Comparison of ENCODE assay signal across 8 cellular contexts in the genomic region with DNA sequence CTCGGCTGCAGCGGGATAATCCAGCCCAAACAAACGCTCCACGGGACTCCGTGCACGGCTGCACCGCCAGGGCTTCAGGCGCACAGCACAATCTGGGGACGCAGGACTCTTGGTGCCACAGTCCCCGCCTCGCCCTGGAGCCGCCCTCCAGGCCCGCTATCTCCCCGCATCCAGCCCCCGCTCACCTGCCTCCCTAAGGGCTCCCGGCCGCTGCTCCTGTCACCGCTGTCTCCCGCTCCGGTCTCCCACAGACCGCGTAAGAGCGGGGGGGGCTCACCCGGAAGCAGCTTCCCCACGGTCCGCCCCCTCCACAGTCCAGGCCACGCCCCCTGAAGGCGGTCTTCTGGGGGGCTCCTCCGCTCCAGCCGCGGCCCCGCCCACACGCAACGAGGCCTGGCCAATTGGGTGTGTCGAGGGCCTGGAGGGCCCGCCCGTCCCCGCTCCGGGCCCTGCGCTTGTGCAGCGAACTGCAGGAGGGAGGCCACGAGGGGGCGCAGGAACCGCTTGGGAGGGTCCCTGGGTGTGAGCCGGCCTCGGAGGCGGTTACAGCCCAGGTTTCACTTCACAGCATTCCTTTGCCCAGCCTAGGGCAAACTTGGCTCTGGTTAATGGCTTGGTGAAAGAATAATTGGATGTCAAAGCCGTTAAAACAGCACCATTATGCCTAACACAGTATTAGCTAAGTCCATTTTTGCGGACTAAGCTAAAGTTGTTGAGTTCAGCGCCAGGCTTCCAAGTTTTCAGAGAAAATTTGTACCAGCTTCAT. TPM values are rescaled to one million over a fixed set of nuclear protein-coding genes. Genes with fewer than 3 reads are reported as not detected.
A peak's percentile ranks its signal among the peaks of the same experiment; 100 is the strongest.
DNase-seq lines count a peak whose midpoint lies in the region; ATAC-seq, FAIRE-seq and TF ChIP-seq lines count a peak whose summit lies in the region.

Gene ALAD (minus strand): TSS at position 258 of the 766 bp plus-strand sequence. CDS start 7,725 bp downstream, outside the sequence.

- peak within 1 kb of the TSS; percentile 62 for H3K27ac Mint-ChIP-seq in activated T-helper 2 cell treated with anti-CD3 and anti-CD28 coated beads, Interferon-gamma antibody, Interleukin-2, Interleukin-4, amounts not matched to agents 10 μg/mL and 5 μg/mL and 100 μg/mL, durations not matched to agents 14 hours and 24 hours and 36 hours
- peak within 1 kb of the TSS; percentile 62 to 95 (median 85) for H3K27ac Mint-ChIP-seq in nephron
- H3K27ac Mint-ChIP-seq in stimulated activated naive CD8-positive, alpha-beta T cell treated with anti-CD3 and anti-CD28 coated beads, Interleukin-15, Interleukin-2, amounts not matched to agents 100 ng/mL and 50 ng/mL, for 24 hours = peak within 1 kb of the TSS; percentile 67

- H3K4me3 ChIP-seq in RWPE2 (ENCODE audit: severe bottlenecking) = peak within 1 kb of the TSS; percentile 65

- H3K9me3 ChIP-seq in ES-I3 (ENCODE audit: control insufficient read depth, insufficient read depth, low read length) (no peaks in the 10 kb centered on the region; the same call in 1 of the 2 replicates), RWPE2 (ENCODE audit: severe bottlenecking) (no peaks in the 10 kb centered on the region)

- H3K36me3 ChIP-seq in ES-I3 (ENCODE audit: insufficient read depth, low read length) (no peaks in the 10 kb centered on the region), RWPE2 (ENCODE audit: low read depth) (no peaks in the 10 kb centered on the region)

- H3K27me3 Mint-ChIP-seq in activated T-helper 2 cell treated with anti-CD3 and anti-CD28 coated beads, Interferon-gamma antibody, Interleukin-2, Interleukin-4, amounts not matched to agents 10 μg/mL and 5 μg/mL and 100 μg/mL, durations not matched to agents 14 hours and 24 hours and 36 hours (ENCODE audit: low read depth) = no peaks in the 10 kb centered on the region
- no peaks in the 10 kb centered on the region for H3K27me3 Mint-ChIP-seq in nephron (ENCODE audit: low read depth)
- H3K27me3 Mint-ChIP-seq in stimulated activated naive CD8-positive, alpha-beta T cell treated with anti-CD3 and anti-CD28 coated beads, Interleukin-15, Interleukin-2, amounts not matched to agents 100 ng/mL and 50 ng/mL, for 24 hours = no peaks in the 10 kb centered on the region

- intact Hi-C loops in activated T-helper 2 cell treated with anti-CD3 and anti-CD28 coated beads, Interferon-gamma antibody, Interleukin-2, Interleukin-4, amounts not matched to agents 10 μg/mL and 5 μg/mL and 100 μg/mL, durations not matched to agents 14 hours and 24 hours and 36 hours (cut with micrococcal nuclease) = loop anchor here (1.0 to 2.0 kb wide), 10 partner anchors 9 to 257 kb away; partner anchors contain the start of genes C9orf43, FKBP15, POLE3 and SLC31A1

- DNase-seq in H54 (ENCODE audit: insufficient read length, low spot score) (peak; percentile 93), LoVo (ENCODE audit: low spot score) (peak; percentile 99), RWPE2 (ENCODE audit: low spot score) (peak; percentile 97), fibroblast of peridontal ligament (ENCODE audit: extremely low read depth) (peak; percentile 95)
- DNase-seq in activated T-helper 2 cell treated with anti-CD3 and anti-CD28 coated beads, Interferon-gamma antibody, Interleukin-2, Interleukin-4, amounts not matched to agents 10 μg/mL and 5 μg/mL and 100 μg/mL, durations not matched to agents 14 hours and 24 hours and 36 hours (ENCODE audit: low spot score) = peak; percentile 99

- no peaks in the 10 kb centered on the region for H3K4me1 ChIP-seq in ES-I3 (ENCODE audit: insufficient read depth, low read length)
- H3K4me1 ChIP-seq in RWPE2 (ENCODE audit: insufficient read depth, poor library complexity, severe bottlenecking) = no peaks in the 10 kb centered on the region

- peaks cover 20% of the 10 kb centered on the region for H3K4me1 Mint-ChIP-seq in activated T-helper 2 cell treated with anti-CD3 and anti-CD28 coated beads, Interferon-gamma antibody, Interleukin-2, Interleukin-4, amounts not matched to agents 10 μg/mL and 5 μg/mL and 100 μg/mL, durations not matched to agents 14 hours and 24 hours and 36 hours (ENCODE audit: low read depth)
- H3K4me1 Mint-ChIP-seq in nephron = peaks cover 21% of the 10 kb centered on the region
- H3K4me1 Mint-ChIP-seq in stimulated activated naive CD8-positive, alpha-beta T cell treated with anti-CD3 and anti-CD28 coated beads, Interleukin-15, Interleukin-2, amounts not matched to agents 100 ng/mL and 50 ng/mL, for 24 hours (ENCODE audit: low read depth) = peaks cover 20% of the 10 kb centered on the region

- no peak within 1 kb of the TSS for H3K27ac ChIP-seq in RWPE2 (ENCODE audit: poor library complexity, severe bottlenecking)

- H3K4me3 Mint-ChIP-seq in activated T-helper 2 cell treated with anti-CD3 and anti-CD28 coated beads, Interferon-gamma antibody, Interleukin-2, Interleukin-4, amounts not matched to agents 10 μg/mL and 5 μg/mL and 100 μg/mL, durations not matched to agents 14 hours and 24 hours and 36 hours (ENCODE audit: low read depth) = peak within 1 kb of the TSS; percentile 94
- peak within 1 kb of the TSS; percentile 94 to 96 (median 95) for H3K4me3 Mint-ChIP-seq in nephron
- peak within 1 kb of the TSS; percentile 92 for H3K4me3 Mint-ChIP-seq in stimulated activated naive CD8-positive, alpha-beta T cell treated with anti-CD3 and anti-CD28 coated beads, Interleukin-15, Interleukin-2, amounts not matched to agents 100 ng/mL and 50 ng/mL, for 24 hours

- no peaks in the 10 kb centered on the region for H3K9me3 Mint-ChIP-seq in activated T-helper 2 cell treated with anti-CD3 and anti-CD28 coated beads, Interferon-gamma antibody, Interleukin-2, Interleukin-4, amounts not matched to agents 10 μg/mL and 5 μg/mL and 100 μg/mL, durations not matched to agents 14 hours and 24 hours and 36 hours
- H3K9me3 Mint-ChIP-seq in nephron = no peaks in the 10 kb centered on the region
- H3K9me3 Mint-ChIP-seq in stimulated activated naive CD8-positive, alpha-beta T cell treated with anti-CD3 and anti-CD28 coated beads, Interleukin-15, Interleukin-2, amounts not matched to agents 100 ng/mL and 50 ng/mL, for 24 hours = no peaks in the 10 kb centered on the region

- peak; percentile 98 for TF ChIP-seq CTCF in RWPE2 (IDR thresholded peaks at IDR 0.05; ENCODE audit: poor library complexity, severe bottlenecking)
- peak; percentile 91 to 99 (median 97) for TF ChIP-seq CTCF in nephron (IDR thresholded peaks at IDR 0.05; ENCODE audit: unreplicated experiment in 3 of 3)

- peak within 1 kb of the TSS; percentile 80 for H3K9ac ChIP-seq in ES-I3 (ENCODE audit: low read depth, low read length)

- H3K27me3 ChIP-seq in RWPE2 (ENCODE audit: insufficient read depth, poor library complexity, severe bottlenecking) = no peaks in the 10 kb centered on the region

- peak; percentile 56 for TF ChIP-seq POLR2A in H54 (IDR thresholded peaks at IDR 0.05; ENCODE audit: low read depth, low read length)

- FAIRE-seq in H54 (lab: Jason Lieb, UNC) = peak; percentile 98

- peak; percentile 98 for ATAC-seq in RWPE2 (ENCODE audit: low read depth)

- H3K36me3 Mint-ChIP-seq in activated T-helper 2 cell treated with anti-CD3 and anti-CD28 coated beads, Interferon-gamma antibody, Interleukin-2, Interleukin-4, amounts not matched to agents 10 μg/mL and 5 μg/mL and 100 μg/mL, durations not matched to agents 14 hours and 24 hours and 36 hours (ENCODE audit: low read depth) = no peaks in the 10 kb centered on the region
- H3K36me3 Mint-ChIP-seq in nephron (ENCODE audit: low read depth) = no peaks in the 10 kb centered on the region
- no peaks in the 10 kb centered on the region for H3K36me3 Mint-ChIP-seq in stimulated activated naive CD8-positive, alpha-beta T cell treated with anti-CD3 and anti-CD28 coated beads, Interleukin-15, Interleukin-2, amounts not matched to agents 100 ng/mL and 50 ng/mL, for 24 hours (ENCODE audit: low read depth)

RNA-seq across cellular contexts. Expression of gene ALAD, which starts in this region (rescaled TPM):
- total RNA-seq in activated T-helper 2 cell treated with anti-CD3 and anti-CD28 coated beads, Interferon-gamma antibody, Interleukin-2, Interleukin-4, amounts not matched to agents 10 μg/mL and 5 μg/mL and 100 μg/mL, durations not matched to agents 14 hours and 24 hours and 36 hours = 27.9 and 28.3 TPM in 2 replicates
